Comparison of ENCODE assay signal across 13 cellular contexts in genomic region chr7:22179442-22179879, GRCh38.
"Had no signal": no experiment of that assay in that cellular context is flagged by ENCODE, and none has a peak within 500 bp of the region (broad histone marks: within the 10 kb centered on the region; RNA-seq: fewer than 3 reads in every experiment).

No MANE protein-coding gene starts in this region.

- ATAC-seq: esophagus mucosa, pancreas, T-cell had no signal

- FAIRE-seq: colon, endometrium, pancreas had no signal

- DNase-seq: activated CD4-positive, alpha-beta T cell treated with anti-CD3 and anti-CD28 coated beads, Interleukin-2, amount 50 U/mL, for 4 hours; activated CD4-positive, CD25-positive, alpha-beta regulatory T cell treated with anti-CD3 and anti-CD28 coated beads, Interleukin-2, amount 50 U/mL, for 72 hours; activated naive CD4-positive, alpha-beta T cell treated with anti-CD3 and anti-CD28 coated beads, Interleukin-2, amount 10 ng/mL, durations not matched to agents 7 days and 5 days; activated T-cell treated with anti-CD3 and anti-CD28 coated beads for 4 hours; pancreas; stimulated activated CD4-positive, alpha-beta T cell treated with anti-CD3 and anti-CD28 coated beads, Interleukin-12 subunit alpha, Interleukin-12 subunit beta, amount 100 ng/mL, for 4 hours; stimulated activated CD4-positive, alpha-beta T cell treated with anti-CD3 and anti-CD28 coated beads, Interleukin-2, amount 100 ng/mL, for 24 hours; T1000 had no signal

- H3K9me3 ChIP-seq: pancreas, thoracic aorta had no signal

- H3K9me3 Mint-ChIP-seq: activated naive CD4-positive, alpha-beta T cell treated with anti-CD3 and anti-CD28 coated beads, Interleukin-2, amount 10 ng/mL, durations not matched to agents 7 days and 5 days; T-cell had no signal

- H3K36me3 ChIP-seq: thoracic aorta had no signal

- H3K36me3 Mint-ChIP-seq: activated naive CD4-positive, alpha-beta T cell treated with anti-CD3 and anti-CD28 coated beads, Interleukin-2, amount 10 ng/mL, durations not matched to agents 7 days and 5 days; T-cell had no signal

- H3K27me3 ChIP-seq: pancreas had no signal

- H3K4me3 ChIP-seq: pancreas, thoracic aorta had no signal

- H3K27ac ChIP-seq: pancreas, thoracic aorta had no signal

- H3K4me3 Mint-ChIP-seq: activated naive CD4-positive, alpha-beta T cell treated with anti-CD3 and anti-CD28 coated beads, Interleukin-2, amount 10 ng/mL, durations not matched to agents 7 days and 5 days; T-cell had no signal

- H3K27ac Mint-ChIP-seq: activated naive CD4-positive, alpha-beta T cell treated with anti-CD3 and anti-CD28 coated beads, Interleukin-2, amount 10 ng/mL, durations not matched to agents 7 days and 5 days; T-cell had no signal
